ENCODE assay signal across 20 cellular contexts in genomic region chr14:75896341-75896740, GRCh38.
DNase-seq lines count a peak whose midpoint lies in the region; ATAC-seq and TF ChIP-seq lines count a peak whose summit lies in the region.
"Had no signal": no experiment of that assay in that cellular context is flagged by ENCODE, and none has a peak within 500 bp of the region (broad histone marks: within the 10 kb centered on the region; RNA-seq: fewer than 3 reads in every experiment).

No MANE protein-coding gene starts in this region.

- H3K36me3 ChIP-seq in SK-N-SH (replicated peaks in 1 of 2; ENCODE audit: control insufficient read depth in 1 of 2, insufficient read depth in 2 of 2, low read length in 1 of 2) (no peaks in the 10 kb centered on the region), mesenchymal stem cell (ENCODE audit: control insufficient read depth in 1 of 2, insufficient read depth in 2 of 2, low read depth in 1 of 2, low read length in 2 of 2) (peaks cover 0 to 3% of the 10 kb centered on the region in 2 experiments)

- peaks cover 1% of the 10 kb centered on the region for H3K79me1 ChIP-seq in mesenchymal stem cell (replicated peaks; ENCODE audit: low read length, poor library complexity, severe bottlenecking)

- no peak overlapping the region; a peak in 1 of 4 replicates for H3K27ac ChIP-seq in SK-N-SH (ENCODE audit: low read depth in 2 of 2, low read length in 1 of 2)
- peak overlapping the region; percentile 21 for H3K27ac ChIP-seq in mesenchymal stem cell (ENCODE audit: low read length, poor library complexity, severe bottlenecking)
- H3K27ac ChIP-seq: GM23248, PC-9, RWPE1 had no signal

- H2BK15ac ChIP-seq in mesenchymal stem cell (ENCODE audit: low read depth, poor library complexity, severe bottlenecking), result no peak overlapping the region

- H4K8ac ChIP-seq in mesenchymal stem cell (ENCODE audit: low read length), result no peak overlapping the region

- no peak overlapping the region for H4K91ac ChIP-seq in mesenchymal stem cell (ENCODE audit: low read length)

- H4K20me1 ChIP-seq in SK-N-SH (ENCODE audit: insufficient read depth), result no peaks in the 10 kb centered on the region

- TF ChIP-seq EP300 in SK-N-SH (IDR thresholded peaks at IDR 0.05; ENCODE audit: borderline replicate concordance in 1 of 2, low read depth in 1 of 2, low read length in 1 of 2), result no peak

- no peaks in the 10 kb centered on the region for H3F3A ChIP-seq in SK-N-SH (replicated peaks; ENCODE audit: insufficient read depth)

- POLR2A ChIA-PET in SK-N-SH (lab: Yijun Ruan, JAX), result no interaction called here

- H3K9me3 ChIP-seq in SK-N-SH, result no peaks in the 10 kb centered on the region
- no peaks in the 10 kb centered on the region for H3K9me3 ChIP-seq in mesenchymal stem cell (ENCODE audit: control insufficient read depth, low read length)

- no peaks in the 10 kb centered on the region for H3K79me2 ChIP-seq in SK-N-SH (ENCODE audit: insufficient read depth)

- H3K4me3 ChIP-seq in SK-N-SH (ENCODE audit: low read depth in 2 of 2, low read length in 1 of 2), result no peak overlapping the region
- H3K4me3 ChIP-seq in choroid plexus epithelial cell (ENCODE audit: low read depth, low read length), result no peak overlapping the region
- H3K4me3 ChIP-seq in mesenchymal stem cell (ENCODE audit: insufficient read depth in 1 of 2, low read depth in 1 of 2, low read length in 2 of 2), result no peak overlapping the region
- H3K4me3 ChIP-seq: GM23248, PC-9 had no signal

- no peak overlapping the region for H3K4me2 ChIP-seq in SK-N-SH
- H3K4me2 ChIP-seq in mesenchymal stem cell (ENCODE audit: low read length, poor library complexity, severe bottlenecking), result no peak overlapping the region
- H3K4me2 ChIP-seq: PC-9 had no signal

- H2AK5ac ChIP-seq in mesenchymal stem cell (ENCODE audit: low read length, severe bottlenecking), result no peak overlapping the region

- WGBS in SK-N-SH (ENCODE audit: low lambda C conversion rate), result 91% methylated on average over 2 of the region's 2 CpGs
- WGBS in mesenchymal stem cell, result 100% methylated on average over 2 of the region's 2 CpGs

- CTCF ChIA-PET in SK-N-SH (lab: Yijun Ruan, JAX), result interaction anchor here (0.9 to 5.9 kb wide), 3 partner anchors 10 to 86 kb away, joined by 3 to 30 read pairs (median 4); no protein-coding TSS in a partner anchor

- H2BK12ac ChIP-seq in mesenchymal stem cell (ENCODE audit: low read length in 2 of 2), result no peak overlapping the region

- TF ChIP-seq CTCF in SK-N-SH (IDR thresholded peaks at IDR 0.05) (no peak), choroid plexus epithelial cell (conservative IDR thresholded peaks at IDR 0.05; ENCODE audit: low read depth, low read length) (no peak)

- ATAC-seq in SK-N-SH treated with all-trans-retinoic acid at 6 μM for 48 hours, result no peak
- ATAC-seq in HG03460 (IDR thresholded peaks at IDR 0.05; ENCODE audit: unreplicated experiment), result no peak

- no peak for DNase-seq in SK-N-SH
- peak; percentile 69 for DNase-seq in choroid plexus epithelial cell (ENCODE audit: low read depth)
- DNase-seq in mesenchymal stem cell, result no peak
- DNase-seq in OCI-M2 (lab: John Stamatoyannopoulos, UW; ENCODE audit: unreplicated experiment), result no peak
- no peak for DNase-seq in UCSD-AML1 (lab: John Stamatoyannopoulos, UW; ENCODE audit: unreplicated experiment)
- no peak for DNase-seq in activated CD8-positive, alpha-beta memory T cell treated with anti-CD3 and anti-CD28 coated beads, Interleukin-2, amount 50 U/mL, for 4 hours
- DNase-seq: 8988T; Calu3; CD4-positive, alpha-beta T cell; GF-D8; GM23248; HCEC 1CT; NCI-H1105 treated with DMSO at 0.1 percent for 48 hours; NCI-H1694; NCI-H748 treated with DMSO at 0.1 percent for 48 hours; PC-9; SIG-M5 had no signal

- H3K9ac ChIP-seq in SK-N-SH (no peak overlapping the region), mesenchymal stem cell (ENCODE audit: low read length) (no peak overlapping the region)
- H3K9ac ChIP-seq: GM23248 had no signal

- H2BK120ac ChIP-seq in mesenchymal stem cell (ENCODE audit: low read depth, low read length), result no peak overlapping the region

- H3K23ac ChIP-seq in mesenchymal stem cell (ENCODE audit: low read length in 2 of 2), result no peak overlapping the region

- H3K4ac ChIP-seq in mesenchymal stem cell (ENCODE audit: low read depth in 1 of 2, low read length in 2 of 2), result no peak overlapping the region

- H2AFZ ChIP-seq in SK-N-SH (ENCODE audit: low read depth) (0 out of 2 replicates have a peak overlapping the region, but pooled peaks have one; percentile 9), mesenchymal stem cell (ENCODE audit: low read depth, low read length) (no peak overlapping the region)
- H2AFZ ChIP-seq: GM23248, PC-9 had no signal

- H3K18ac ChIP-seq in mesenchymal stem cell (ENCODE audit: low read depth in 1 of 2, low read length in 2 of 2), result no peak overlapping the region

- no peaks in the 10 kb centered on the region for H3K4me1 ChIP-seq in SK-N-SH (ENCODE audit: control insufficient read depth in 1 of 2, insufficient read depth in 2 of 2, low read depth in 1 of 2, low read length in 1 of 2)
- H3K4me1 ChIP-seq in mesenchymal stem cell (ENCODE audit: control insufficient read depth, insufficient read depth, low read depth, low read length), result no peaks in the 10 kb centered on the region

- no peak overlapping the region for H3K14ac ChIP-seq in mesenchymal stem cell (ENCODE audit: low read length in 2 of 2)

- H3K27me3 ChIP-seq in SK-N-SH (ENCODE audit: insufficient read depth) (no peaks in the 10 kb centered on the region), mesenchymal stem cell (ENCODE audit: control insufficient read depth in 1 of 2, insufficient read depth in 1 of 2, low read length in 2 of 2) (no peaks in the 10 kb centered on the region)

- TF ChIP-seq RAD21 in SK-N-SH (IDR thresholded peaks at IDR 0.05; ENCODE audit: low read length), result no peak

- no peak overlapping the region for H2BK5ac ChIP-seq in mesenchymal stem cell (ENCODE audit: low read depth, low read length, poor library complexity, severe bottlenecking)

- no peaks in the 10 kb centered on the region for H3K9me2 ChIP-seq in SK-N-SH

TF ChIP-seq in SK-N-SH, 30 proteins besides CTCF, POLR2A, EP300 and RAD21:
- TF ChIP-seq TEAD4 (IDR thresholded peaks at IDR 0.05; ENCODE audit: borderline replicate concordance, insufficient read depth) (no peak), SMC3 (IDR thresholded peaks at IDR 0.05; ENCODE audit: low read depth, low read length) (no peak), MAX (IDR thresholded peaks at IDR 0.05; ENCODE audit: low read depth) (no peak), JUND (IDR thresholded peaks at IDR 0.05) (no peak), MEF2A (IDR thresholded peaks at IDR 0.05; ENCODE audit: borderline replicate concordance, low read depth) (no peak)

TF ChIP-seq in SK-N-SH treated with all-trans-retinoic acid at 6 μM for 48 hours, 23 proteins besides CTCF, POLR2A, EP300 and RAD21:
- TF ChIP-seq TCF4 (CRISPR knock-in tag; IDR thresholded peaks at IDR 0.05; ENCODE audit: borderline replicate concordance), result no peak
